Comparison of ENCODE assay signal across 1 cellular context in the genomic region with DNA sequence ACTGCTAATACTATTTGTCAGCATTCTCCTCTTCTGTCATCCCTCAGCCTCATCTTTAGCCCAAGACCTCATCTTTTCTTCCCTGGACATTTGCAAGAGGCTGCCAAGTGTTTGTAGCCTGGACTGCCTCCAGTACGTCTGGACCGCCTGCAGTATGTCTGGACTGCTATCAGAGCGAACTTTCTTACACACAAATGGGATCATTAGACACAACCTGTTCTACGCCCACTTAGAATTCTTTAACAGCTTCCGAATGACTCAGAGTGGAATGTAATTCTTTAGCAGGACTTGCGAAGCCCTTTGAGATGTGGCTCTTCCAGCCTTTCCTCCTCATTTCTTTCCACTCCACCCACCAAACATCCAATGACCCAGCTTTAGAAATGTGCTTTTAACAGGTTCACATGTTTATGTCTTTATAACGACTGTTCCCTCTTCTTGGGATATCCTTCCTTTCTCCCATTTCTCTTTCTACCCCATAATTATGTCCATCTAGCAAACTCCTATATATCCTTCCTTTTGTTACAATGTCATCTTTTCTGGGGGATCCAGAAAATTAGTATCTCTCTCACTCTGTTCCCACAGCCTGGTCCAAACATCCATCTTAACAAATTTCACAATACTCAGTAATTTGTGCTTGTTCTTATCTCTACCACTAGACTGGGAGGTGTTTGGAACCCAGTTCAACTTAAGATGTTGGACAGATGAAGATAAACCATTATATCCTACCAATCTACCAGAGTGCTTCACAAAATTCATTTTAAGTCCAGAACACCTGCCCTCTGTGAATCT.
TF ChIP-seq lines count a peak whose summit lies in the region.

No MANE protein-coding gene starts in this region.

TF ChIP-seq in Ishikawa, 13 proteins besides CTCF, POLR2A, EP300 and RAD21 (continued from another document):
- TF ChIP-seq, protein P1, sequence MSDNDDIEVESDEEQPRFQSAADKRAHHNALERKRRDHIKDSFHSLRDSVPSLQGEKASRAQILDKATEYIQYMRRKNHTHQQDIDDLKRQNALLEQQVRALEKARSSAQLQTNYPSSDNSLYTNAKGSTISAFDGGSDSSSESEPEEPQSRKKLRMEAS (IDR thresholded peaks at IDR 0.05): peak; percentile 35; the same call in 1 of the 2 replicates
TF ChIP-seq in Ishikawa: peak in this region for 4.
